15 cellular contexts compared by ENCODE assay signal in the genomic region with DNA sequence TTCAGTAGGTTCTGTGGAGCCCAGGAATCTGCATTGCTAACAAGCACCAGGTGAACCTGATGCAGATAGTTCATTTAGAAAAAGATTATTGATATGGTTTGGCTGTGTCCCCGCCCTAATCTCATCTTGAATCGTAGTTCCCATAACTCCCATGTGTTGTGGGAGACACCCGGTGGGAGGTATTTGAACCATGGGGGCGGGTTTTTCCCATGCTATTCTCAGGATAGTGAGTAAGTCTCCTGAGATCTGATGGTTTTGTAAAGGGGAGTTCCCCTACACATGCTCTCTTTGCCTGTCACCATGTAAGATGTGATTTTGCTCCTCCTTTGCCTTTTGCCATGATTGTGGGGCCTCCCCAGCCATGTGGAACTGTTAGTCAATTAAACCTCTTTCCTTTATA.
DNase-seq lines count a peak whose midpoint lies in the region; ATAC-seq and TF ChIP-seq lines count a peak whose summit lies in the region.
"Had no signal": no experiment of that assay in that cellular context is flagged by ENCODE, and none has a peak within 500 bp of the region (broad histone marks: within the 10 kb centered on the region; RNA-seq: fewer than 3 reads in every experiment).

No MANE protein-coding gene starts in this region.

- no peaks in the 10 kb centered on the region for H3K4me1 Mint-ChIP-seq in osteocyte (ENCODE audit: unreplicated experiment)
- H3K4me1 Mint-ChIP-seq: CD14-positive monocyte had no signal

- no peak overlapping the region for H3K4me3 Mint-ChIP-seq in osteocyte (ENCODE audit: unreplicated experiment)
- H3K4me3 Mint-ChIP-seq: CD14-positive monocyte had no signal

- DNase-seq in RPMI7951 (ENCODE audit: low read depth) (peak; percentile 1), NOMO-1 treated with dmso at 0.1 percent for 144 hours (lab: John Stamatoyannopoulos, UW; ENCODE audit: unreplicated experiment) (no peak), osteocyte (ENCODE audit: extremely low spot score, unreplicated experiment) (no peak)
- peak; percentile 60 to 61 for DNase-seq in stimulated activated CD4-positive, alpha-beta T cell treated with anti-CD3 and anti-CD28 coated beads, Interleukin-15, amount 100 ng/mL, for 48 hours (ENCODE audit: low read depth in 2 of 2)
- no peak for DNase-seq in central memory CD4-positive, alpha-beta T cell
- DNase-seq: activated CD8-positive, alpha-beta memory T cell treated with anti-CD3 and anti-CD28 coated beads, Interleukin-2, amount 50 U/mL, for 4 hours; effector CD8-positive, alpha-beta T cell; gastrocnemius medialis; midbrain; NCI-H526 treated with DMSO at 0.1 percent for 48 hours; pancreas had no signal

- no peaks in the 10 kb centered on the region for H3K9me3 Mint-ChIP-seq in osteocyte (ENCODE audit: unreplicated experiment)
- H3K9me3 Mint-ChIP-seq: CD14-positive monocyte had no signal

- H3K36me3 Mint-ChIP-seq in osteocyte (ENCODE audit: unreplicated experiment), result no peaks in the 10 kb centered on the region
- H3K36me3 Mint-ChIP-seq: CD14-positive monocyte had no signal

- H3K27me3 Mint-ChIP-seq in osteocyte (ENCODE audit: unreplicated experiment), result peaks cover 16% of the 10 kb centered on the region

- no peak for TF ChIP-seq CTCF in osteocyte (IDR thresholded peaks at IDR 0.05)

- ATAC-seq in GM18511 (IDR thresholded peaks at IDR 0.05; ENCODE audit: unreplicated experiment) (peak; percentile 61), GM21619 (IDR thresholded peaks at IDR 0.05; ENCODE audit: unreplicated experiment) (peak; percentile 43)
- ATAC-seq: gastrocnemius medialis, K562, pancreas had no signal

- no peak overlapping the region for H3K27ac Mint-ChIP-seq in osteocyte (ENCODE audit: unreplicated experiment)

Comparison
In these comparisons a context has a peak if more than half of its experiments do, and no peak if none do; other contexts are left out.
1. DNase-seq: peak in RPMI7951 (single experiment) and stimulated activated CD4-positive, alpha-beta T cell treated with anti-CD3 and anti-CD28 coated beads, Interleukin-15, amount 100 ng/mL, for 48 hours (2 of 2); none in NOMO-1 treated with dmso at 0.1 percent for 144 hours (single experiment), osteocyte (single experiment) and central memory CD4-positive, alpha-beta T cell (single experiment).